Comparison of ENCODE assay signal across 12 cellular contexts in the genomic region with DNA sequence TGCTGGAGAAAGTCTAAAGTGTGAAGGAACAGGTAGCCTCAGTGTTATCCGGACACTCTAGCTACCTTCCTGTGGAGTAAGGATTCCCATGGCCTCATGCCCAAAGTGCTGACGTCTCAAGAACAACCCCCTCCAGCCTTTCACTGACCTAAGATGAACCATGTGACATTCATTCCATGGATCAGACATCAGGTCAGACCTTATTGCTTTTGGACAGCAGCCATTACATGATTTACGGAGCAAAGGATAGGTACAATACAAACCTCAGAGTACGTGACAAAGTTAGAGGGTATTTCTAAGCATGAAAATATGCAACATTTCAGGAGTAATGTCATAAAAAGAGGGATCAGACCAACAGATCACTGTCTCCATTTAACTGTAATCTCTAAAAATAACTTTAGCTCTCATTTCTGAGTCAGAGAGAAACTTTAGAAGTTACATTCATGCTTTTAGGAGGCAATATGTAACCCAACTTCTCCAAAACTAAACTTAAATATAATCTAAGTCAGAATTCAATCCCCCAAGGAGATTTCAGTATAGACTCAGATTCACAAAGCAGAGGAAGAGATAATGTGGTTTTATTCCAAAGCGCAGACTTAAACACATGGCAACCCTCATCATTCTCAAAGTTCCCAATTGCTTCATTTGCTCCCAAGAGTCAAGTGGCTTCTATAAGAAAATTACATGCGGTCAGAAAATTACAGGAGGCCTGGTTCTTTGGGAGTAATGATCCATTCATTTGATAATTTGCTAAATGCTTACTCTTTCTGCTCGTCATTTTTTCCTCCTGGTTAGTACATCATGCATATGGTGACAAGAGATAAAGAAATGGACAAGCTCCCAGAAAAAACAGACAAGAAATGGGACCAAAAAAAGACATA.
DNase-seq lines count a peak whose midpoint lies in the region; ATAC-seq, FAIRE-seq and TF ChIP-seq lines count a peak whose summit lies in the region.
"Had no signal": no experiment of that assay in that cellular context is flagged by ENCODE, and none has a peak within 500 bp of the region (broad histone marks: within the 10 kb centered on the region; RNA-seq: fewer than 3 reads in every experiment).

No MANE protein-coding gene starts in this region.

- no peak for TF ChIP-seq CTCF in sigmoid colon (IDR thresholded peaks at IDR 0.05)

- no peaks in the 10 kb centered on the region for H3K27me3 ChIP-seq in sigmoid colon

- H3K4me1 ChIP-seq in sigmoid colon = no peaks in the 10 kb centered on the region

- no peak overlapping the region for H3K27ac ChIP-seq in sigmoid colon

- no peak for ATAC-seq in HG03045 (IDR thresholded peaks at IDR 0.05; ENCODE audit: unreplicated experiment)

- peak; percentile 73 for DNase-seq in AG20443 (ENCODE audit: low spot score)
- DNase-seq in HTR-8/SVneo (ENCODE audit: insufficient read length, low spot score) = peak; percentile 54
- DNase-seq in astrocyte of the hippocampus (ENCODE audit: low read depth, low spot score) = peak; percentile 78
- DNase-seq in kidney tubule cell (ENCODE audit: low spot score) = peak; percentile 95
- DNase-seq in OCI-M1 (lab: John Stamatoyannopoulos, UW) = no peak
- DNase-seq in sigmoid colon = no peak
- DNase-seq in T-helper 2 cell = no peak
- DNase-seq: CD4-positive, alpha-beta memory T cell; islet precursor cell; NCI-H2029 had no signal

- no peak for TF ChIP-seq EP300 in sigmoid colon (IDR thresholded peaks at IDR 0.05)

- TF ChIP-seq POLR2A in sigmoid colon (IDR thresholded peaks at IDR 0.05) = no peak

- H3K36me3 ChIP-seq in sigmoid colon = no peaks in the 10 kb centered on the region

- intact Hi-C loops in sigmoid colon (cut with DNase I) = no loop called here

- peak; percentile 94 for FAIRE-seq in HTR-8/SVneo (lab: Jason Lieb, UNC)
- FAIRE-seq: endometrium had no signal

- no peak overlapping the region for H3K4me3 ChIP-seq in sigmoid colon

- 50 to 72% methylated on average over 7 of the region's 7 CpGs for WGBS in sigmoid colon, 2 donors

- H3K9me3 ChIP-seq in sigmoid colon = no peaks in the 10 kb centered on the region

Comparison
In these comparisons a context has a peak if more than half of its experiments do, and no peak if none do; other contexts are left out.
1. DNase-seq: peak in AG20443 (single experiment), HTR-8/SVneo (single experiment), astrocyte of the hippocampus (single experiment) and kidney tubule cell (single experiment); none in OCI-M1 (single experiment), sigmoid colon (single experiment) and T-helper 2 cell (0 of 5).